ENCODE assay signal across 30 cellular contexts in the genomic region with DNA sequence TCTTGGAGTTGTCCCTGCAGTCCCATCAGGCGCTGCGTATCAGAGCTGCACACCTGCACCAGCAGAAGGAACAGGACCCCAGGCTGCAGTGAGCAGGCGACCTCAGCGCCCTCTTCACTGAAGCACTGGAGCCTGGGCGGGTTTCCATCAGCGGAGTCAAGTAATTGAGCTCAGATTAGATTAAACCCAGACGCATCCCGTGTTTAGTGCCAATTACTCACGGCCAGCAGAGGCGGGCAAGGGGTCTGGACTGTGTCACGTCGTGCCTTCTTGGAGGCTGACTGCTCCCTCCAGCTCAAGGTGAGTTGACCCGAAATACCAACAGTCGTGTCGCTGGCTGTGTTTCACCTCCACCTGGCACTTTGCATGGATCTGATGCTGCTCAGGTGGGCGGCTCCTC.
DNase-seq lines count a peak whose midpoint lies in the region; ATAC-seq and TF ChIP-seq lines count a peak whose summit lies in the region.
"Had no signal": no experiment of that assay in that cellular context is flagged by ENCODE, and none has a peak within 500 bp of the region (broad histone marks: within the 10 kb centered on the region; RNA-seq: fewer than 3 reads in every experiment).

No MANE protein-coding gene starts in this region.

- H2BK120ac ChIP-seq in neuronal stem cell (ENCODE audit: low read depth, low read length) = no peak overlapping the region

- H3K36me3 Mint-ChIP-seq in MCF 10A (ENCODE audit: insufficient read depth, unreplicated experiment) = no peaks in the 10 kb centered on the region
- no peaks in the 10 kb centered on the region for H3K36me3 Mint-ChIP-seq in stimulated activated naive B cell treated with anti-CD40 and anti-IgM and Interleukin-4, amounts not matched to agents 10 μg/mL and 1 μg/mL and 100 μg/mL, for 72 hours
- H3K36me3 Mint-ChIP-seq: CD8-positive, alpha-beta T cell; natural killer cell; type B pancreatic cell had no signal

- WGBS in neuronal stem cell (ENCODE audit: extremely low coverage in 2 of 2, insufficient read length in 2 of 2, insufficient replicate concordance in 1 of 2), 2 donors = no CpG with 5 or more reads among the region's 16 CpGs

- H2BK15ac ChIP-seq in neuronal stem cell (ENCODE audit: low read length) = no peak overlapping the region

- H3K9me3 ChIP-seq in breast epithelium = peaks cover 0 to under 1% of the 10 kb centered on the region in 2 donors
- peaks cover 0 to under 1% of the 10 kb centered on the region in 2 donors for H3K9me3 ChIP-seq in neuronal stem cell (replicated peaks in 1 of 2; ENCODE audit: control insufficient read depth in 2 of 2, insufficient read depth in 1 of 2, low read depth in 1 of 2, low read length in 2 of 2)
- H3K9me3 ChIP-seq in vagina = no peaks in the 10 kb centered on the region
- no peaks in the 10 kb centered on the region for H3K9me3 ChIP-seq in HAP-1
- H3K9me3 ChIP-seq: ovary had no signal

- H3K23ac ChIP-seq in neuronal stem cell (ENCODE audit: low read depth, low read length, poor library complexity) = peak overlapping the region; percentile 26

- no peak overlapping the region for H4K91ac ChIP-seq in neuronal stem cell (ENCODE audit: low read depth, low read length, poor library complexity)

- H3K4me1 ChIP-seq in breast epithelium (peaks cover 0 to 2% of the 10 kb centered on the region in 2 donors), neuronal stem cell (ENCODE audit: control insufficient read depth in 2 of 2, insufficient read depth in 1 of 2, low read depth in 1 of 2, low read length in 2 of 2) (peaks cover 0 to 2% of the 10 kb centered on the region in 2 donors), vagina (peaks cover 45% of the 10 kb centered on the region), HAP-1 (no peaks in the 10 kb centered on the region)
- H3K4me1 ChIP-seq: left lung had no signal

- no peak overlapping the region for H2AFZ ChIP-seq in neuronal stem cell (ENCODE audit: low read length)

- H3K27ac Mint-ChIP-seq in MCF 10A (ENCODE audit: low read depth, unreplicated experiment) = no peak overlapping the region
- no peak overlapping the region for H3K27ac Mint-ChIP-seq in stimulated activated naive B cell treated with anti-CD40 and anti-IgM and Interleukin-4, amounts not matched to agents 10 μg/mL and 1 μg/mL and 100 μg/mL, for 72 hours
- H3K27ac Mint-ChIP-seq: activated CD4-positive, alpha-beta T cell treated with anti-CD3 and anti-CD28 coated beads, Interleukin-2, amount 10 ng/mL, durations not matched to agents 7 days and 5 days; activated naive CD8-positive, alpha-beta T cell; CD8-positive, alpha-beta T cell; H9; natural killer cell; type B pancreatic cell had no signal

- BruUV-seq in MCF 10A (replicated peaks; lab: Mats Ljungman, UMichigan) = no TSS peak

- no peak for ATAC-seq in stimulated activated naive B cell treated with anti-CD40 and anti-IgM and Interleukin-4, amounts not matched to agents 10 μg/mL and 1 μg/mL and 100 μg/mL, for 72 hours (replicated peaks)
- ATAC-seq: CD8-positive, alpha-beta T cell; natural killer cell had no signal

- CTCF ChIA-PET in MCF 10A (lab: Yijun Ruan, JAX) = interaction anchor here (0.6 kb wide), 1 partner anchor 1204 kb away, joined by 3 read pairs; no protein-coding TSS in a partner anchor

- H3K4me3 Mint-ChIP-seq in MCF 10A (ENCODE audit: unreplicated experiment) = no peak overlapping the region
- H3K4me3 Mint-ChIP-seq in stimulated activated naive B cell treated with anti-CD40 and anti-IgM and Interleukin-4, amounts not matched to agents 10 μg/mL and 1 μg/mL and 100 μg/mL, for 72 hours = no peak overlapping the region
- H3K4me3 Mint-ChIP-seq: activated CD4-positive, alpha-beta T cell treated with anti-CD3 and anti-CD28 coated beads, Interleukin-2, amount 10 ng/mL, durations not matched to agents 7 days and 5 days; activated naive CD8-positive, alpha-beta T cell; activated T-helper 17 cell treated with anti-CD3 and anti-CD28 coated beads, Interleukin-2, amount 50 U/mL, for 72 hours; CD8-positive, alpha-beta T cell; H9; natural killer cell; type B pancreatic cell had no signal

- no peak overlapping the region for H4K8ac ChIP-seq in neuronal stem cell (ENCODE audit: low read depth, low read length)

- H3K27me3 ChIP-seq in breast epithelium (no peaks in the 10 kb centered on the region), neuronal stem cell (ENCODE audit: control insufficient read depth in 3 of 3, insufficient read depth in 3 of 3, low read depth in 1 of 3, low read length in 3 of 3) (no peaks in the 10 kb centered on the region), vagina (no peaks in the 10 kb centered on the region), HAP-1 (ENCODE audit: low read depth) (no peaks in the 10 kb centered on the region)
- H3K27me3 ChIP-seq: dorsolateral prefrontal cortex, left lung, ovary, stomach had no signal

- intact Hi-C loops in breast epithelium (cut with DNase I; ENCODE audit: low total_unique reads) (no loop called here), MCF 10A (cut with micrococcal nuclease) (no loop called here), vagina (cut with DNase I) (no loop called here)

- in situ Hi-C loops in HAP-1 (cut with MboI; ENCODE audit: low sequenced_read_pairs) = no loop called here

- H3K36me3 ChIP-seq in breast epithelium = no peaks in the 10 kb centered on the region
- H3K36me3 ChIP-seq in neuronal stem cell (replicated peaks in 1 of 2; ENCODE audit: control insufficient read depth in 2 of 2, insufficient read depth in 2 of 2, low read length in 2 of 2) = no peaks in the 10 kb centered on the region
- no peaks in the 10 kb centered on the region for H3K36me3 ChIP-seq in vagina
- no peaks in the 10 kb centered on the region for H3K36me3 ChIP-seq in HAP-1 (replicated peaks)
- H3K36me3 ChIP-seq: left lung, ovary, stomach, WERI-Rb-1 had no signal

- no peak overlapping the region for H2BK5ac ChIP-seq in neuronal stem cell (ENCODE audit: low read length)

- H2BK12ac ChIP-seq in neuronal stem cell (ENCODE audit: low read length) = no peak overlapping the region

- H3K14ac ChIP-seq in neuronal stem cell (ENCODE audit: low read length) = no peak overlapping the region

- no peak for TF ChIP-seq POLR2A in breast epithelium (IDR thresholded peaks at IDR 0.05)
- no peak for TF ChIP-seq POLR2A in vagina (IDR thresholded peaks at IDR 0.05)

- peak overlapping the region; percentile 17 to 84 for H3K27ac ChIP-seq in breast epithelium
- no peak overlapping the region for H3K27ac ChIP-seq in neuronal stem cell (replicated peaks; ENCODE audit: low read length)
- peak overlapping the region; percentile 56 for H3K27ac ChIP-seq in vagina
- H3K27ac ChIP-seq: 22Rv1, dorsolateral prefrontal cortex, left lung, ovary, WERI-Rb-1 had no signal

- TF ChIP-seq CTCF in breast epithelium (IDR thresholded peaks at IDR 0.05) (no peak), MCF 10A (IDR thresholded peaks at IDR 0.05; ENCODE audit: unreplicated experiment) (no peak), fibroblast of mammary gland (conservative IDR thresholded peaks at IDR 0.05; ENCODE audit: control insufficient read depth, insufficient read depth, low read depth, low read length) (no peak), vagina (IDR thresholded peaks at IDR 0.05) (no peak)

- H2AK5ac ChIP-seq in neuronal stem cell (ENCODE audit: low read depth, low read length) = peak overlapping the region; percentile 13

- no peak overlapping the region for H3K4ac ChIP-seq in neuronal stem cell (ENCODE audit: low read length)

- H3K79me1 ChIP-seq in neuronal stem cell (ENCODE audit: low read depth, low read length) = no peaks in the 10 kb centered on the region

- H3K9ac ChIP-seq in neuronal stem cell (ENCODE audit: low read depth, low read length, poor library complexity) = no peak overlapping the region

- peak overlapping the region; percentile 2 for H3K18ac ChIP-seq in neuronal stem cell (ENCODE audit: low read length)

- no peaks in the 10 kb centered on the region for H3K9me3 Mint-ChIP-seq in MCF 10A (ENCODE audit: unreplicated experiment)
- peaks cover 0 to 4% of the 10 kb centered on the region in 2 donors for H3K9me3 Mint-ChIP-seq in stimulated activated naive B cell treated with anti-CD40 and anti-IgM and Interleukin-4, amounts not matched to agents 10 μg/mL and 1 μg/mL and 100 μg/mL, for 72 hours
- H3K9me3 Mint-ChIP-seq: activated CD4-positive, alpha-beta T cell treated with anti-CD3 and anti-CD28 coated beads, Interleukin-2, amount 10 ng/mL, durations not matched to agents 7 days and 5 days; natural killer cell had no signal

- no peaks in the 10 kb centered on the region for H3K4me1 Mint-ChIP-seq in MCF 10A (ENCODE audit: insufficient read depth, unreplicated experiment)
- H3K4me1 Mint-ChIP-seq in stimulated activated naive B cell treated with anti-CD40 and anti-IgM and Interleukin-4, amounts not matched to agents 10 μg/mL and 1 μg/mL and 100 μg/mL, for 72 hours = no peaks in the 10 kb centered on the region
- H3K4me1 Mint-ChIP-seq: activated CD4-positive, alpha-beta T cell treated with anti-CD3 and anti-CD28 coated beads, Interleukin-2, amount 10 ng/mL, durations not matched to agents 7 days and 5 days; activated T-helper 17 cell treated with anti-CD3 and anti-CD28 coated beads, Interleukin-2, amount 50 U/mL, for 72 hours; natural killer cell had no signal

- POLR2A ChIA-PET in MCF 10A (lab: Yijun Ruan, JAX) = no interaction called here

- H3K4me2 ChIP-seq in neuronal stem cell (ENCODE audit: insufficient read depth, low read length, poor library complexity, severe bottlenecking) = no peak overlapping the region

- peaks cover 22% of the 10 kb centered on the region for H3K27me3 Mint-ChIP-seq in MCF 10A (ENCODE audit: insufficient read depth, unreplicated experiment)
- H3K27me3 Mint-ChIP-seq in stimulated activated naive B cell treated with anti-CD40 and anti-IgM and Interleukin-4, amounts not matched to agents 10 μg/mL and 1 μg/mL and 100 μg/mL, for 72 hours = peaks cover 0 to 3% of the 10 kb centered on the region in 2 donors
- H3K27me3 Mint-ChIP-seq: activated CD4-positive, alpha-beta T cell treated with anti-CD3 and anti-CD28 coated beads, Interleukin-2, amount 10 ng/mL, durations not matched to agents 7 days and 5 days; type B pancreatic cell had no signal

- H3K4me3 ChIP-seq in breast epithelium (no peak overlapping the region), fibroblast of mammary gland (ENCODE audit: control insufficient read depth, low read depth, low read length) (no peak overlapping the region), neuronal stem cell (ENCODE audit: low read length in 2 of 2) (no peak overlapping the region), vagina (no peak overlapping the region), HAP-1 (no peak overlapping the region)
- H3K4me3 ChIP-seq: dorsolateral prefrontal cortex, left lung, ovary, stomach had no signal

- no peak for DNase-seq in breast epithelium (ENCODE audit: low spot score in 2 of 2)
- DNase-seq in MCF 10A (ENCODE audit: unreplicated experiment) = no peak
- peak; percentile 67 for DNase-seq in fibroblast of mammary gland (ENCODE audit: low read depth)
- no peak for DNase-seq in neuronal stem cell (ENCODE audit: low spot score)
- DNase-seq in vagina (ENCODE audit: extremely low spot score in 2 of 2) = peak in 1 of 2 donors; percentile 74
- no peak for DNase-seq in NCI-H82 (lab: John Stamatoyannopoulos, UW)
- no peak for DNase-seq in HAP-1 (ENCODE audit: low spot score in 2 of 2)
- DNase-seq in stimulated activated naive B cell treated with anti-CD40 and anti-IgM and Interleukin-4, amounts not matched to agents 10 μg/mL and 1 μg/mL and 100 μg/mL, for 72 hours = no peak
- DNase-seq: activated CD4-positive, alpha-beta T cell treated with anti-CD3 and anti-CD28 coated beads, Interleukin-2, amount 10 ng/mL, durations not matched to agents 7 days and 5 days; activated CD8-positive, alpha-beta memory T cell treated with anti-CD3 and anti-CD28 coated beads, Interleukin-2, amount 50 U/mL, for 48 hours; CD8-positive, alpha-beta T cell; cerebellar nuclear complex; DMS153; dorsolateral prefrontal cortex; H9; left lung; midbrain; natural killer cell; NCI-H1048; NCI-H187 treated with DMSO at 0.1 percent for 48 hours; NCI-H2227 treated with DMSO at 0.1 percent for 48 hours; NCI-H69; RPMI8226; stomach; WERI-Rb-1 had no signal
